Comparison of ENCODE assay signal across 1 cellular context in genomic region chr1:91827094-91828006, GRCh38.
TF ChIP-seq lines count a peak whose summit lies in the region.

No MANE protein-coding gene starts in this region.

TF ChIP-seq in HepG2, 621 proteins besides CTCF, POLR2A, EP300 and RAD21 (continued from another document and continues in another):
- TF ChIP-seq UBTF (CRISPR knock-in tag; IDR thresholded peaks at IDR 0.05) (no peak), ZNF660 (CRISPR knock-in tag; IDR thresholded peaks at IDR 0.05; ENCODE audit: borderline replicate concordance, low read depth) (no peak), ZNF317 (CRISPR knock-in tag; IDR thresholded peaks at IDR 0.05) (no peak), NR2C2 (CRISPR knock-in tag; IDR thresholded peaks at IDR 0.05; ENCODE audit: borderline replicate concordance) (peak; percentile 20; the same call in 1 of the 2 replicates), SP2 (CRISPR knock-in tag; IDR thresholded peaks at IDR 0.05) (no peak), ZNF788 (CRISPR knock-in tag; IDR thresholded peaks at IDR 0.05; ENCODE audit: borderline replicate concordance) (peak; percentile 64; the same call in 1 of the 2 replicates), ZBTB1 (CRISPR knock-in tag; IDR thresholded peaks at IDR 0.05; ENCODE audit: borderline replicate concordance) (no peak), TRAFD1 (CRISPR knock-in tag; IDR thresholded peaks at IDR 0.05; ENCODE audit: borderline replicate concordance) (no peak), SMAD1 (CRISPR knock-in tag; IDR thresholded peaks at IDR 0.05; ENCODE audit: borderline replicate concordance, low read depth) (no peak), ARNT2 (CRISPR knock-in tag; IDR thresholded peaks at IDR 0.05; ENCODE audit: low read depth) (no peak; the same call in 1 of the 2 replicates), CENPX (CRISPR knock-in tag; IDR thresholded peaks at IDR 0.05) (no peak), CREM (IDR thresholded peaks at IDR 0.05) (peak; percentile 92), CREM (CRISPR knock-in tag; IDR thresholded peaks at IDR 0.05) (no peak), NR2F6 (IDR thresholded peaks at IDR 0.05) (peak; percentile 45; the same call in 1 of the 2 replicates), NR2F6 (CRISPR knock-in tag; IDR thresholded peaks at IDR 0.05) (peak; percentile 40), ZFP82 (CRISPR knock-in tag; IDR thresholded peaks at IDR 0.05; ENCODE audit: borderline replicate concordance) (no peak), MLXIP (CRISPR knock-in tag; IDR thresholded peaks at IDR 0.05; ENCODE audit: borderline replicate concordance) (no peak), PRMT3 (CRISPR knock-in tag; IDR thresholded peaks at IDR 0.05; ENCODE audit: borderline replicate concordance, low read depth) (no peak), SAFB2 (CRISPR knock-in tag; IDR thresholded peaks at IDR 0.05; ENCODE audit: borderline replicate concordance, low read depth) (no peak), ZSCAN12 (CRISPR knock-in tag; IDR thresholded peaks at IDR 0.05) (no peak), HDAC1 (CRISPR knock-in tag; IDR thresholded peaks at IDR 0.05) (peak; percentile 29), MAZ (IDR thresholded peaks at IDR 0.05; ENCODE audit: borderline replicate concordance, low read depth, low read length) (no peak), MAZ (CRISPR knock-in tag; IDR thresholded peaks at IDR 0.05; ENCODE audit: low read depth) (peak; percentile 56; the same call in 1 of the 2 replicates), MIER2 (CRISPR knock-in tag; IDR thresholded peaks at IDR 0.05) (no peak), GZF1 (CRISPR knock-in tag; IDR thresholded peaks at IDR 0.05) (no peak), MNT (IDR thresholded peaks at IDR 0.05) (peak; percentile 56), NR3C1 (CRISPR knock-in tag; IDR thresholded peaks at IDR 0.05) (no peak), MXD1 (CRISPR knock-in tag; IDR thresholded peaks at IDR 0.05) (0 out of 2 replicates have a peak, but pooled peaks have one; percentile 26), ZNF12 (CRISPR knock-in tag; IDR thresholded peaks at IDR 0.05) (peak; percentile 85), ZNF326 (CRISPR knock-in tag; IDR thresholded peaks at IDR 0.05; ENCODE audit: borderline replicate concordance) (no peak), RFX3 (CRISPR knock-in tag; IDR thresholded peaks at IDR 0.05) (peak; percentile 59; the same call in 1 of the 2 replicates), WIZ (CRISPR knock-in tag; IDR thresholded peaks at IDR 0.05) (no peak), ZNF124 (CRISPR knock-in tag; IDR thresholded peaks at IDR 0.05) (no peak), TMF1 (CRISPR knock-in tag; IDR thresholded peaks at IDR 0.05; ENCODE audit: low read depth) (no peak), MED8 (CRISPR knock-in tag; IDR thresholded peaks at IDR 0.05; ENCODE audit: insufficient replicate concordance) (no peak), KLF16 (CRISPR knock-in tag; IDR thresholded peaks at IDR 0.05) (peak in 1 of 2 experiments; percentile 50; a peak in 1 of 4 replicates), RELA (CRISPR knock-in tag; IDR thresholded peaks at IDR 0.05) (no peak), SSRP1 (CRISPR knock-in tag; IDR thresholded peaks at IDR 0.05) (no peak), ZC3H13 (CRISPR knock-in tag; IDR thresholded peaks at IDR 0.05) (peak; percentile 67; the same call in 1 of the 2 replicates), ZFP36L2 (CRISPR knock-in tag; IDR thresholded peaks at IDR 0.05) (no peak), STAG1 (CRISPR knock-in tag; IDR thresholded peaks at IDR 0.05) (0 out of 2 replicates have a peak, but pooled peaks have one; percentile 8)
- TF ChIP-seq, protein P1, sequence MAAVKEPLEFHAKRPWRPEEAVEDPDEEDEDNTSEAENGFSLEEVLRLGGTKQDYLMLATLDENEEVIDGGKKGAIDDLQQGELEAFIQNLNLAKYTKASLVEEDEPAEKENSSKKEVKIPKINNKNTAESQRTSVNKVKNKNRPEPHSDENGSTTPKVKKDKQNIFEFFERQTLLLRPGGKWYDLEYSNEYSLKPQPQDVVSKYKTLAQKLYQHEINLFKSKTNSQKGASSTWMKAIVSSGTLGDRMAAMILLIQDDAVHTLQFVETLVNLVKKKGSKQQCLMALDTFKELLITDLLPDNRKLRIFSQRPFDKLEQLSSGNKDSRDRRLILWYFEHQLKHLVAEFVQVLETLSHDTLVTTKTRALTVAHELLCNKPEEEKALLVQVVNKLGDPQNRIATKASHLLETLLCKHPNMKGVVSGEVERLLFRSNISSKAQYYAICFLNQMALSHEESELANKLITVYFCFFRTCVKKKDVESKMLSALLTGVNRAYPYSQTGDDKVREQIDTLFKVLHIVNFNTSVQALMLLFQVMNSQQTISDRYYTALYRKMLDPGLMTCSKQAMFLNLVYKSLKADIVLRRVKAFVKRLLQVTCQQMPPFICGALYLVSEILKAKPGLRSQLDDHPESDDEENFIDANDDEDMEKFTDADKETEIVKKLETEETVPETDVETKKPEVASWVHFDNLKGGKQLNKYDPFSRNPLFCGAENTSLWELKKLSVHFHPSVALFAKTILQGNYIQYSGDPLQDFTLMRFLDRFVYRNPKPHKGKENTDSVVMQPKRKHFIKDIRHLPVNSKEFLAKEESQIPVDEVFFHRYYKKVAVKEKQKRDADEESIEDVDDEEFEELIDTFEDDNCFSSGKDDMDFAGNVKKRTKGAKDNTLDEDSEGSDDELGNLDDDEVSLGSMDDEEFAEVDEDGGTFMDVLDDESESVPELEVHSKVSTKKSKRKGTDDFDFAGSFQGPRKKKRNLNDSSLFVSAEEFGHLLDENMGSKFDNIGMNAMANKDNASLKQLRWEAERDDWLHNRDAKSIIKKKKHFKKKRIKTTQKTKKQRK (IDR thresholded peaks at IDR 0.05; ENCODE audit: low read length), result no peak
- TF ChIP-seq, protein P2, sequence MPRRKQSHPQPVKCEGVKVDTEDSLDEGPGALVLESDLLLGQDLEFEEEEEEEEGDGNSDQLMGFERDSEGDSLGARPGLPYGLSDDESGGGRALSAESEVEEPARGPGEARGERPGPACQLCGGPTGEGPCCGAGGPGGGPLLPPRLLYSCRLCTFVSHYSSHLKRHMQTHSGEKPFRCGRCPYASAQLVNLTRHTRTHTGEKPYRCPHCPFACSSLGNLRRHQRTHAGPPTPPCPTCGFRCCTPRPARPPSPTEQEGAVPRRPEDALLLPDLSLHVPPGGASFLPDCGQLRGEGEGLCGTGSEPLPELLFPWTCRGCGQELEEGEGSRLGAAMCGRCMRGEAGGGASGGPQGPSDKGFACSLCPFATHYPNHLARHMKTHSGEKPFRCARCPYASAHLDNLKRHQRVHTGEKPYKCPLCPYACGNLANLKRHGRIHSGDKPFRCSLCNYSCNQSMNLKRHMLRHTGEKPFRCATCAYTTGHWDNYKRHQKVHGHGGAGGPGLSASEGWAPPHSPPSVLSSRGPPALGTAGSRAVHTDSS (CRISPR knock-in tag; conservative IDR thresholded peaks at IDR 0.05), result no peak
- TF ChIP-seq, protein P3, sequence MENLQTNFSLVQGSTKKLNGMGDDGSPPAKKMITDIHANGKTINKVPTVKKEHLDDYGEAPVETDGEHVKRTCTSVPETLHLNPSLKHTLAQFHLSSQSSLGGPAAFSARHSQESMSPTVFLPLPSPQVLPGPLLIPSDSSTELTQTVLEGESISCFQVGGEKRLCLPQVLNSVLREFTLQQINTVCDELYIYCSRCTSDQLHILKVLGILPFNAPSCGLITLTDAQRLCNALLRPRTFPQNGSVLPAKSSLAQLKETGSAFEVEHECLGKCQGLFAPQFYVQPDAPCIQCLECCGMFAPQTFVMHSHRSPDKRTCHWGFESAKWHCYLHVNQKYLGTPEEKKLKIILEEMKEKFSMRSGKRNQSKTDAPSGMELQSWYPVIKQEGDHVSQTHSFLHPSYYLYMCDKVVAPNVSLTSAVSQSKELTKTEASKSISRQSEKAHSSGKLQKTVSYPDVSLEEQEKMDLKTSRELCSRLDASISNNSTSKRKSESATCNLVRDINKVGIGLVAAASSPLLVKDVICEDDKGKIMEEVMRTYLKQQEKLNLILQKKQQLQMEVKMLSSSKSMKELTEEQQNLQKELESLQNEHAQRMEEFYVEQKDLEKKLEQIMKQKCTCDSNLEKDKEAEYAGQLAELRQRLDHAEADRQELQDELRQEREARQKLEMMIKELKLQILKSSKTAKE (CRISPR knock-in tag; IDR thresholded peaks at IDR 0.05; ENCODE audit: borderline replicate concordance), result peak; percentile 41; the same call in 1 of the 2 replicates
- TF ChIP-seq, protein P4, sequence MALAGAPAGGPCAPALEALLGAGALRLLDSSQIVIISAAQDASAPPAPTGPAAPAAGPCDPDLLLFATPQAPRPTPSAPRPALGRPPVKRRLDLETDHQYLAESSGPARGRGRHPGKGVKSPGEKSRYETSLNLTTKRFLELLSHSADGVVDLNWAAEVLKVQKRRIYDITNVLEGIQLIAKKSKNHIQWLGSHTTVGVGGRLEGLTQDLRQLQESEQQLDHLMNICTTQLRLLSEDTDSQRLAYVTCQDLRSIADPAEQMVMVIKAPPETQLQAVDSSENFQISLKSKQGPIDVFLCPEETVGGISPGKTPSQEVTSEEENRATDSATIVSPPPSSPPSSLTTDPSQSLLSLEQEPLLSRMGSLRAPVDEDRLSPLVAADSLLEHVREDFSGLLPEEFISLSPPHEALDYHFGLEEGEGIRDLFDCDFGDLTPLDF (CRISPR knock-in tag; IDR thresholded peaks at IDR 0.05), result no peak
- TF ChIP-seq, protein P5, sequence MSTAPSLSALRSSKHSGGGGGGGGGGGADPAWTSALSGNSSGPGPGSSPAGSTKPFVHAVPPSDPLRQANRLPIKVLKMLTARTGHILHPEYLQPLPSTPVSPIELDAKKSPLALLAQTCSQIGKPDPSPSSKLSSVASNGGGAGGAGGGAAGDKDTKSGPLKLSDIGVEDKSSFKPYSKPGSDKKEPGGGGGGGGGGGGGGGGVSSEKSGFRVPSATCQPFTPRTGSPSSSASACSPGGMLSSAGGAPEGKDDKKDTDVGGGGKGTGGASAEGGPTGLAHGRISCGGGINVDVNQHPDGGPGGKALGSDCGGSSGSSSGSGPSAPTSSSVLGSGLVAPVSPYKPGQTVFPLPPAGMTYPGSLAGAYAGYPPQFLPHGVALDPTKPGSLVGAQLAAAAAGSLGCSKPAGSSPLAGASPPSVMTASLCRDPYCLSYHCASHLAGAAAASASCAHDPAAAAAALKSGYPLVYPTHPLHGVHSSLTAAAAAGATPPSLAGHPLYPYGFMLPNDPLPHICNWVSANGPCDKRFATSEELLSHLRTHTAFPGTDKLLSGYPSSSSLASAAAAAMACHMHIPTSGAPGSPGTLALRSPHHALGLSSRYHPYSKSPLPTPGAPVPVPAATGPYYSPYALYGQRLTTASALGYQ (CRISPR knock-in tag; IDR thresholded peaks at IDR 0.05), result peak; percentile 74; the same call in 1 of the 2 replicates
